9 cellular contexts compared by ENCODE assay signal in genomic region chr16:56910654-56911539, GRCh38. TPM values are rescaled to one million over a fixed set of nuclear protein-coding genes. Genes with fewer than 3 reads are reported as not detected.
DNase-seq lines count a peak whose midpoint lies in the region; ATAC-seq and TF ChIP-seq lines count a peak whose summit lies in the region.
"Had no signal": no experiment of that assay in that cellular context is flagged by ENCODE, and none has a peak within 500 bp of the region (broad histone marks: within the 10 kb centered on the region; RNA-seq: fewer than 3 reads in every experiment).

No MANE protein-coding gene starts in this region.

- TF ChIP-seq CTCF in esophagus muscularis mucosa (IDR thresholded peaks at IDR 0.05) (no peak), psoas muscle (IDR thresholded peaks at IDR 0.05) (no peak)

- TF ChIP-seq POLR2A in esophagus muscularis mucosa (IDR thresholded peaks at IDR 0.05; ENCODE audit: low read depth), result no peak

- H3K27ac ChIP-seq in esophagus muscularis mucosa (replicated peaks in 1 of 4) (peak overlapping the region; percentile 16 to 54 (median 46)), psoas muscle (peak overlapping the region; percentile 16)

- WGBS in esophagus muscularis mucosa, result 78% methylated on average over 12 of the region's 12 CpGs
- 47 to 62% (median 56%) methylated on average over 12 of the region's 12 CpGs for WGBS in psoas muscle, 3 donors

- ATAC-seq in psoas muscle (peak; percentile 32 to 82 (median 66)), GM21737 (IDR thresholded peaks at IDR 0.05; ENCODE audit: unreplicated experiment) (no peak)

- H3K36me3 ChIP-seq in esophagus muscularis mucosa, result no peaks in the 10 kb centered on the region
- no peaks in the 10 kb centered on the region for H3K36me3 ChIP-seq in psoas muscle (ENCODE audit: insufficient read depth in 1 of 2, low read depth in 1 of 2)

- no peak overlapping the region for H3K4me3 ChIP-seq in esophagus muscularis mucosa
- H3K4me3 ChIP-seq in psoas muscle, result no peak overlapping the region

- H3K27me3 ChIP-seq in esophagus muscularis mucosa, result peaks cover 0 to 9% (median 0%) of the 10 kb centered on the region in 4 donors
- H3K27me3 ChIP-seq in psoas muscle (ENCODE audit: insufficient read depth in 3 of 3, low read length in 2 of 3), result peaks cover 0 to 28% (median 0%) of the 10 kb centered on the region in 3 donors

- H3K9me3 ChIP-seq in esophagus muscularis mucosa (no peaks in the 10 kb centered on the region), psoas muscle (no peaks in the 10 kb centered on the region)

- intact Hi-C loops in esophagus muscularis mucosa (cut with DNase I), result no loop called here
- intact Hi-C loops in psoas muscle (cut with DNase I), result no loop called here

- no peak for TF ChIP-seq EP300 in esophagus muscularis mucosa (IDR thresholded peaks at IDR 0.05)

- DNase-seq in NCI-H2227 treated with DMSO at 0.1 percent for 48 hours (lab: John Stamatoyannopoulos, UW), result peak; percentile 37
- DNase-seq in NCI-H2227 (lab: John Stamatoyannopoulos, UW; ENCODE audit: unreplicated experiment), result no peak
- DNase-seq in RPMI8226, result peak; percentile 78
- DNase-seq in esophagus muscularis mucosa (ENCODE audit: extremely low spot score), result no peak
- DNase-seq in psoas muscle, result no peak
- DNase-seq in DMS153 treated with DMSO at 0.1 percent for 48 hours (lab: John Stamatoyannopoulos, UW; ENCODE audit: unreplicated experiment), result no peak
- no peak for DNase-seq in activated naive CD4-positive, alpha-beta T cell (lab: John Stamatoyannopoulos, UW)

- H3K4me1 ChIP-seq in esophagus muscularis mucosa, result peaks cover 6 to 12% (median 11%) of the 10 kb centered on the region in 4 donors
- H3K4me1 ChIP-seq in psoas muscle, result no peaks in the 10 kb centered on the region

RNA-seq across cellular contexts. Expression of gene HERPUD1, which starts 21.0 kb away (rescaled TPM):
- 10 to 100 TPM; 64.0 to 99.7 (median 71.5) TPM for total RNA-seq in esophagus muscularis mucosa
- 100 to 1,000 TPM in 1 of 4 donors, 10 to 100 TPM in 3; 70.2 to 137 (median 90.8) TPM for total RNA-seq in psoas muscle
- polyA plus RNA-seq in psoas muscle, result 100 to 1,000 TPM; 113 to 162 (median 122) TPM

RNA-seq across cellular contexts. Expression of gene SLC12A3, which starts 45.9 kb away (rescaled TPM):
- total RNA-seq in esophagus muscularis mucosa (not detected), psoas muscle (under 1 TPM in 1 of 4 donors, not detected in 3; 0.06 TPM)
- polyA plus RNA-seq in psoas muscle, result under 1 TPM in 1 of 3 donors, not detected in 2; 0.01 TPM
- total RNA-seq: CD8-positive, alpha-beta memory T cell had no signal
- polyA plus RNA-seq: CD8-positive, alpha-beta memory T cell had no signal

RNA-seq across cellular contexts. Expression of gene CETP, which starts 50.9 kb away (rescaled TPM):
- 1 to 10 TPM in 1 of 4 donors, under 1 TPM in 2, not detected in 1; 0.19 to 1.2 (median 0.52) TPM for total RNA-seq in esophagus muscularis mucosa
- under 1 TPM in 3 of 4 donors, not detected in 1; 0.17 to 0.67 (median 0.19) TPM for total RNA-seq in psoas muscle
- under 1 TPM in 2 of 3 donors, not detected in 1; 0.05 to 0.14 TPM for polyA plus RNA-seq in psoas muscle
- total RNA-seq: CD8-positive, alpha-beta memory T cell had no signal
- polyA plus RNA-seq: CD8-positive, alpha-beta memory T cell had no signal

Comparison
In these comparisons a context has a peak if more than half of its experiments do, and no peak if none do; other contexts are left out.
1. DNase-seq: peak in NCI-H2227 treated with DMSO at 0.1 percent for 48 hours (single experiment) and RPMI8226 (single experiment); none in NCI-H2227 (single experiment), esophagus muscularis mucosa (single experiment), psoas muscle (0 of 2), DMS153 treated with DMSO at 0.1 percent for 48 hours (single experiment) and activated naive CD4-positive, alpha-beta T cell (0 of 4).